Comparison of ENCODE assay signal across 8 cellular contexts in genomic region chr11:29432719-29433325, GRCh38.
DNase-seq lines count a peak whose midpoint lies in the region; TF ChIP-seq lines count a peak whose summit lies in the region.

No MANE protein-coding gene starts in this region.

- H3K4me1 ChIP-seq in esophagus muscularis mucosa (no peaks in the 10 kb centered on the region), smooth muscle cell (ENCODE audit: low read depth) (no peaks in the 10 kb centered on the region)

- H3K9me3 Mint-ChIP-seq in activated CD4-positive, alpha-beta T cell treated with anti-CD3 and anti-CD28 coated beads, Interleukin-2, amount 10 ng/mL, durations not matched to agents 7 days and 5 days: peaks cover 5% of the 10 kb centered on the region

- H3K4me3 ChIP-seq in esophagus muscularis mucosa: no peak overlapping the region
- no peak overlapping the region for H3K4me3 ChIP-seq in smooth muscle cell

- CTCF ChIA-PET in activated CD4-positive, alpha-beta T cell treated with anti-CD3 and anti-CD28 coated beads, Interleukin-2, amount 10 ng/mL, durations not matched to agents 7 days and 5 days (lab: Charles Lee): no interaction called here

- no peaks in the 10 kb centered on the region for H4K20me1 ChIP-seq in smooth muscle cell (ENCODE audit: low read depth)

- H3K9ac ChIP-seq in smooth muscle cell (ENCODE audit: low read depth): no peak overlapping the region

- no peaks in the 10 kb centered on the region for H3K36me3 Mint-ChIP-seq in activated CD4-positive, alpha-beta T cell treated with anti-CD3 and anti-CD28 coated beads, Interleukin-2, amount 10 ng/mL, durations not matched to agents 7 days and 5 days (ENCODE audit: low read depth)

- no peak overlapping the region for H3K27ac Mint-ChIP-seq in activated CD4-positive, alpha-beta T cell treated with anti-CD3 and anti-CD28 coated beads, Interleukin-2, amount 10 ng/mL, durations not matched to agents 7 days and 5 days

- H3K27me3 ChIP-seq in esophagus muscularis mucosa (no peaks in the 10 kb centered on the region), smooth muscle cell (ENCODE audit: low read depth) (no peaks in the 10 kb centered on the region)

- H2AFZ ChIP-seq in smooth muscle cell (ENCODE audit: low read depth): no peak overlapping the region

- DNase-seq in NCI-H2171 treated with DMSO at 0.1 percent for 48 hours (lab: John Stamatoyannopoulos, UW) (peak; percentile 36), NCI-H2171 (lab: John Stamatoyannopoulos, UW) (no peak), NCI-H460 (ENCODE audit: extremely low read depth, low read depth) (peak; percentile 23), esophagus muscularis mucosa (ENCODE audit: extremely low spot score) (no peak), smooth muscle cell (lab: John Stamatoyannopoulos, UW; ENCODE audit: unreplicated experiment) (no peak), C1 segment of cervical spinal cord (lab: John Stamatoyannopoulos, UW) (no peak), NCI-H345 (lab: John Stamatoyannopoulos, UW) (no peak)
- DNase-seq in activated CD4-positive, alpha-beta T cell treated with anti-CD3 and anti-CD28 coated beads, Interleukin-2, amount 10 ng/mL, durations not matched to agents 7 days and 5 days: no peak

- TF ChIP-seq CTCF in esophagus muscularis mucosa (IDR thresholded peaks at IDR 0.05) (peak; percentile 41 to 55 (median 53)), smooth muscle cell (IDR thresholded peaks at IDR 0.05; ENCODE audit: borderline replicate concordance, insufficient read depth, poor library complexity, severe bottlenecking) (peak; percentile 66)

- H3K79me2 ChIP-seq in smooth muscle cell (ENCODE audit: low read depth): no peaks in the 10 kb centered on the region

- intact Hi-C loops in esophagus muscularis mucosa (cut with DNase I): loop anchor here (10.0 kb wide), 1 partner anchor 762 kb away; no protein-coding TSS in a partner anchor

- TF ChIP-seq POLR2A in esophagus muscularis mucosa (IDR thresholded peaks at IDR 0.05; ENCODE audit: low read depth): no peak

- 23% methylated on average over 3 of the region's 3 CpGs for WGBS in esophagus muscularis mucosa
- 53% methylated on average over 3 of the region's 3 CpGs for WGBS in smooth muscle cell (ENCODE audit: low lambda C conversion rate)

- POLR2A ChIA-PET in activated CD4-positive, alpha-beta T cell treated with anti-CD3 and anti-CD28 coated beads, Interleukin-2, amount 10 ng/mL, durations not matched to agents 7 days and 5 days (lab: Charles Lee): no interaction called here

- TF ChIP-seq EP300 in esophagus muscularis mucosa (IDR thresholded peaks at IDR 0.05): no peak

- no peaks in the 10 kb centered on the region for H3K9me3 ChIP-seq in esophagus muscularis mucosa
- H3K9me3 ChIP-seq in smooth muscle cell (replicated peaks; ENCODE audit: low read depth): no peaks in the 10 kb centered on the region

- no peaks in the 10 kb centered on the region for H3K4me1 Mint-ChIP-seq in activated CD4-positive, alpha-beta T cell treated with anti-CD3 and anti-CD28 coated beads, Interleukin-2, amount 10 ng/mL, durations not matched to agents 7 days and 5 days

- H3K4me3 Mint-ChIP-seq in activated CD4-positive, alpha-beta T cell treated with anti-CD3 and anti-CD28 coated beads, Interleukin-2, amount 10 ng/mL, durations not matched to agents 7 days and 5 days: no peak overlapping the region

- H3K36me3 ChIP-seq in esophagus muscularis mucosa: no peaks in the 10 kb centered on the region
- no peaks in the 10 kb centered on the region for H3K36me3 ChIP-seq in smooth muscle cell (ENCODE audit: low read depth)

- H3K4me2 ChIP-seq in smooth muscle cell: no peak overlapping the region

- no peaks in the 10 kb centered on the region for H3F3A ChIP-seq in smooth muscle cell (ENCODE audit: low read depth)

- no peaks in the 10 kb centered on the region for H3K27me3 Mint-ChIP-seq in activated CD4-positive, alpha-beta T cell treated with anti-CD3 and anti-CD28 coated beads, Interleukin-2, amount 10 ng/mL, durations not matched to agents 7 days and 5 days

- no peak overlapping the region for H3K27ac ChIP-seq in esophagus muscularis mucosa (replicated peaks in 1 of 4)
- no peak overlapping the region for H3K27ac ChIP-seq in smooth muscle cell (ENCODE audit: low read depth)

Comparison
In these comparisons a context has a peak if more than half of its experiments do, and no peak if none do; other contexts are left out.
1. DNase-seq: peak in NCI-H2171 treated with DMSO at 0.1 percent for 48 hours (single experiment) and NCI-H460 (single experiment); none in NCI-H2171 (single experiment), esophagus muscularis mucosa (single experiment), smooth muscle cell (single experiment), C1 segment of cervical spinal cord (0 of 14), activated CD4-positive, alpha-beta T cell treated with anti-CD3 and anti-CD28 coated beads, Interleukin-2, amount 10 ng/mL, durations not matched to agents 7 days and 5 days (single experiment) and NCI-H345 (single experiment).